1 cellular context compared by ENCODE assay signal in the genomic region with DNA sequence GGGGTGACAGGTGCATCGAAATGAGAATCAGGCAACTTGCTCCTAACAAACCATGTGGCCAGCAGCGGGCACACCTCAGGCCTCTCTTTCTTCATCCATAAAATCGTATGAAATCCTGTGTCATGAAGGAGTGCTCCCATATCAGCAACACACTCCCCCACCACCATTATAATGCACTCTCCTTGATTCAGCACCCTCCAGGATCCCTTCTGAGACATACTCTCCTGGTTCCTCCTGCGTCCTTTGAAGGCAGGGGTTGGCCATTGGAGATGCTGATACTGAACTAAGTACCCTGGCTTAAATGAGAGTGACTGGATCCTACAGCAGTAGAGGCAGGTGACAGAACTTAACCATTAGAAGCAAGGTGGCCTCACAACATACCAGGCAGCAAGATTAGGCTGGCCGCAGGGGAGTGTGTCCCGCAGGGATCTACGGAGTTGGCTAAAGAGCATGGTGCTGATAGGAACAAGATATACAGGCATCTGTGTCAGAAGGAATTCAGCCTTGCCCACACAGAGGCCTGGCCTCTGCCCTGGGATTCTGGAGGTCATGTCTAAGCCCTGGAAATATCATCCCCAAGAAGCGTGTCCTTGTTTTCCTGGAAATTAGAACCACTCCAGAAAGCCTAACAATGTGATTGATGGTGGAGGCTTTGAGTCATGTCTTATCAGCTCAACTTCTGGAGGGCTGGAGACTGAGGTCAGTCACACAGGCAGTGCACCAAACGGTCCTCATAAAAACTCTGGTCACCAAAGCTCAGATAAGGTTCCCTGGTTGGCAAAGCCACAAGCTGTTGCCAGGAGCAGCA.
TF ChIP-seq lines count a peak whose summit lies in the region.

No MANE protein-coding gene starts in this region.

TF ChIP-seq in K562, 482 proteins besides CTCF, POLR2A, EP300 and RAD21 (continues in another document):
- TF ChIP-seq CEBPB (tag; IDR thresholded peaks at IDR 0.05) (no peak), ATF7 (IDR thresholded peaks at IDR 0.05) (peak; percentile 86), ZBED1 (IDR thresholded peaks at IDR 0.05) (0 out of 2 replicates have a peak, but pooled peaks have one; percentile 43), PHF20 (IDR thresholded peaks at IDR 0.05; ENCODE audit: partially characterized antibody) (no peak), SMARCC2 (IDR thresholded peaks at IDR 0.05; ENCODE audit: low read depth) (peak; percentile 82), PCBP1 (IDR thresholded peaks at IDR 0.05; ENCODE audit: low read depth, low read length, poor library complexity, severe bottlenecking) (no peak), ZNF764 (CRISPR knock-in tag; IDR thresholded peaks at IDR 0.05; ENCODE audit: low read depth) (no peak), FOXJ3 (CRISPR knock-in tag; IDR thresholded peaks at IDR 0.05) (no peak), ZNF76 (CRISPR knock-in tag; IDR thresholded peaks at IDR 0.05; ENCODE audit: borderline replicate concordance) (0 out of 2 replicates have a peak, but pooled peaks have one; percentile 75), NR1H2 (CRISPR knock-in tag; IDR thresholded peaks at IDR 0.05) (no peak), RFX5 (IDR thresholded peaks at IDR 0.05; ENCODE audit: low read depth, low read length) (no peak), TSC22D4 (tag; IDR thresholded peaks at IDR 0.05) (no peak), ETV6 (IDR thresholded peaks at IDR 0.05; ENCODE audit: borderline replicate concordance in 1 of 2, low read depth in 2 of 2, low read length in 1 of 2) (no peak), ETV6 (CRISPR knock-in tag; IDR thresholded peaks at IDR 0.05; ENCODE audit: borderline replicate concordance) (no peak), ZKSCAN1 (IDR thresholded peaks at IDR 0.05; ENCODE audit: low read depth, low read length) (peak; percentile 94), FOXM1 (IDR thresholded peaks at IDR 0.05; ENCODE audit: low read depth) (peak; percentile 70), FOXM1 (CRISPR knock-in tag; IDR thresholded peaks at IDR 0.05; ENCODE audit: low read depth) (no peak), KHSRP (IDR thresholded peaks at IDR 0.05) (no peak), CBX8 (IDR thresholded peaks at IDR 0.05; ENCODE audit: borderline replicate concordance, extremely low read depth, low read depth, low read length, poor library complexity, severe bottlenecking) (no peak), BCOR (IDR thresholded peaks at IDR 0.05) (no peak), TCF3 (CRISPR knock-in tag; IDR thresholded peaks at IDR 0.05) (peak; percentile 95), STAT5B (CRISPR knock-in tag; IDR thresholded peaks at IDR 0.05) (no peak), RBM39 (optimal IDR thresholded peaks at IDR 0.05; ENCODE audit: low read depth, low read length) (no peak), ARNT (IDR thresholded peaks at IDR 0.05) (peak; percentile 56 to 63; a peak in 1 of 4 replicates), ARID2 (IDR thresholded peaks at IDR 0.05) (no peak), L3MBTL2 (IDR thresholded peaks at IDR 0.05) (peak; percentile 36; the same call in 1 of the 2 replicates), HNRNPL (IDR thresholded peaks at IDR 0.05; ENCODE audit: low read depth, low read length) (no peak), FUS (optimal IDR thresholded peaks at IDR 0.05; ENCODE audit: low read depth, low read length) (no peak), FOXA3 (CRISPR knock-in tag; conservative IDR thresholded peaks at IDR 0.05 in 1 of 2, IDR thresholded peaks at IDR 0.05 in 1 of 2) (peak in 1 of 2 experiments; percentile 48; a peak in 1 of 4 replicates), U2AF2 (optimal IDR thresholded peaks at IDR 0.05; ENCODE audit: low read depth, low read length) (no peak), LCOR (CRISPR knock-in tag; IDR thresholded peaks at IDR 0.05) (peak; percentile 66; the same call in 1 of the 2 replicates), ZNF766 (CRISPR knock-in tag; conservative IDR thresholded peaks at IDR 0.05) (peak; percentile 55), MECOM (CRISPR knock-in tag; IDR thresholded peaks at IDR 0.05) (peak; percentile 84; the same call in 1 of the 2 replicates), RBBP5 (IDR thresholded peaks at IDR 0.05; ENCODE audit: borderline replicate concordance, insufficient read depth, low read length, poor library complexity, severe bottlenecking) (peak; percentile 58), KLF6 (CRISPR knock-in tag; IDR thresholded peaks at IDR 0.05; ENCODE audit: borderline replicate concordance) (no peak)
- TF ChIP-seq, protein P1, sequence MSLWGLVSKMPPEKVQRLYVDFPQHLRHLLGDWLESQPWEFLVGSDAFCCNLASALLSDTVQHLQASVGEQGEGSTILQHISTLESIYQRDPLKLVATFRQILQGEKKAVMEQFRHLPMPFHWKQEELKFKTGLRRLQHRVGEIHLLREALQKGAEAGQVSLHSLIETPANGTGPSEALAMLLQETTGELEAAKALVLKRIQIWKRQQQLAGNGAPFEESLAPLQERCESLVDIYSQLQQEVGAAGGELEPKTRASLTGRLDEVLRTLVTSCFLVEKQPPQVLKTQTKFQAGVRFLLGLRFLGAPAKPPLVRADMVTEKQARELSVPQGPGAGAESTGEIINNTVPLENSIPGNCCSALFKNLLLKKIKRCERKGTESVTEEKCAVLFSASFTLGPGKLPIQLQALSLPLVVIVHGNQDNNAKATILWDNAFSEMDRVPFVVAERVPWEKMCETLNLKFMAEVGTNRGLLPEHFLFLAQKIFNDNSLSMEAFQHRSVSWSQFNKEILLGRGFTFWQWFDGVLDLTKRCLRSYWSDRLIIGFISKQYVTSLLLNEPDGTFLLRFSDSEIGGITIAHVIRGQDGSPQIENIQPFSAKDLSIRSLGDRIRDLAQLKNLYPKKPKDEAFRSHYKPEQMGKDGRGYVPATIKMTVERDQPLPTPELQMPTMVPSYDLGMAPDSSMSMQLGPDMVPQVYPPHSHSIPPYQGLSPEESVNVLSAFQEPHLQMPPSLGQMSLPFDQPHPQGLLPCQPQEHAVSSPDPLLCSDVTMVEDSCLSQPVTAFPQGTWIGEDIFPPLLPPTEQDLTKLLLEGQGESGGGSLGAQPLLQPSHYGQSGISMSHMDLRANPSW (CRISPR knock-in tag; IDR thresholded peaks at IDR 0.05) = no peak
- TF ChIP-seq, protein P2, sequence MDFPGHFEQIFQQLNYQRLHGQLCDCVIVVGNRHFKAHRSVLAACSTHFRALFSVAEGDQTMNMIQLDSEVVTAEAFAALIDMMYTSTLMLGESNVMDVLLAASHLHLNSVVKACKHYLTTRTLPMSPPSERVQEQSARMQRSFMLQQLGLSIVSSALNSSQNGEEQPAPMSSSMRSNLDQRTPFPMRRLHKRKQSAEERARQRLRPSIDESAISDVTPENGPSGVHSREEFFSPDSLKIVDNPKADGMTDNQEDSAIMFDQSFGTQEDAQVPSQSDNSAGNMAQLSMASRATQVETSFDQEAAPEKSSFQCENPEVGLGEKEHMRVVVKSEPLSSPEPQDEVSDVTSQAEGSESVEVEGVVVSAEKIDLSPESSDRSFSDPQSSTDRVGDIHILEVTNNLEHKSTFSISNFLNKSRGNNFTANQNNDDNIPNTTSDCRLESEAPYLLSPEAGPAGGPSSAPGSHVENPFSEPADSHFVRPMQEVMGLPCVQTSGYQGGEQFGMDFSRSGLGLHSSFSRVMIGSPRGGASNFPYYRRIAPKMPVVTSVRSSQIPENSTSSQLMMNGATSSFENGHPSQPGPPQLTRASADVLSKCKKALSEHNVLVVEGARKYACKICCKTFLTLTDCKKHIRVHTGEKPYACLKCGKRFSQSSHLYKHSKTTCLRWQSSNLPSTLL (IDR thresholded peaks at IDR 0.05) = peak; percentile 73
- TF ChIP-seq, protein P3, sequence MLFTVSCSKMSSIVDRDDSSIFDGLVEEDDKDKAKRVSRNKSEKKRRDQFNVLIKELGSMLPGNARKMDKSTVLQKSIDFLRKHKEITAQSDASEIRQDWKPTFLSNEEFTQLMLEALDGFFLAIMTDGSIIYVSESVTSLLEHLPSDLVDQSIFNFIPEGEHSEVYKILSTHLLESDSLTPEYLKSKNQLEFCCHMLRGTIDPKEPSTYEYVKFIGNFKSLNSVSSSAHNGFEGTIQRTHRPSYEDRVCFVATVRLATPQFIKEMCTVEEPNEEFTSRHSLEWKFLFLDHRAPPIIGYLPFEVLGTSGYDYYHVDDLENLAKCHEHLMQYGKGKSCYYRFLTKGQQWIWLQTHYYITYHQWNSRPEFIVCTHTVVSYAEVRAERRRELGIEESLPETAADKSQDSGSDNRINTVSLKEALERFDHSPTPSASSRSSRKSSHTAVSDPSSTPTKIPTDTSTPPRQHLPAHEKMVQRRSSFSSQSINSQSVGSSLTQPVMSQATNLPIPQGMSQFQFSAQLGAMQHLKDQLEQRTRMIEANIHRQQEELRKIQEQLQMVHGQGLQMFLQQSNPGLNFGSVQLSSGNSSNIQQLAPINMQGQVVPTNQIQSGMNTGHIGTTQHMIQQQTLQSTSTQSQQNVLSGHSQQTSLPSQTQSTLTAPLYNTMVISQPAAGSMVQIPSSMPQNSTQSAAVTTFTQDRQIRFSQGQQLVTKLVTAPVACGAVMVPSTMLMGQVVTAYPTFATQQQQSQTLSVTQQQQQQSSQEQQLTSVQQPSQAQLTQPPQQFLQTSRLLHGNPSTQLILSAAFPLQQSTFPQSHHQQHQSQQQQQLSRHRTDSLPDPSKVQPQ (CRISPR knock-in tag; IDR thresholded peaks at IDR 0.05; ENCODE audit: borderline replicate concordance) = peak; percentile 60; the same call in 1 of the 2 replicates
- TF ChIP-seq, protein P4, sequence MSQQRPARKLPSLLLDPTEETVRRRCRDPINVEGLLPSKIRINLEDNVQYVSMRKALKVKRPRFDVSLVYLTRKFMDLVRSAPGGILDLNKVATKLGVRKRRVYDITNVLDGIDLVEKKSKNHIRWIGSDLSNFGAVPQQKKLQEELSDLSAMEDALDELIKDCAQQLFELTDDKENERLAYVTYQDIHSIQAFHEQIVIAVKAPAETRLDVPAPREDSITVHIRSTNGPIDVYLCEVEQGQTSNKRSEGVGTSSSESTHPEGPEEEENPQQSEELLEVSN (IDR thresholded peaks at IDR 0.05; ENCODE audit: borderline replicate concordance in 1 of 2, extremely low read depth in 1 of 2, insufficient read depth in 1 of 2, insufficient read length in 1 of 2, low read depth in 1 of 2, low read length in 1 of 2, poor library complexity in 1 of 2, severe bottlenecking in 1 of 2) = no peak
- TF ChIP-seq, protein P5, sequence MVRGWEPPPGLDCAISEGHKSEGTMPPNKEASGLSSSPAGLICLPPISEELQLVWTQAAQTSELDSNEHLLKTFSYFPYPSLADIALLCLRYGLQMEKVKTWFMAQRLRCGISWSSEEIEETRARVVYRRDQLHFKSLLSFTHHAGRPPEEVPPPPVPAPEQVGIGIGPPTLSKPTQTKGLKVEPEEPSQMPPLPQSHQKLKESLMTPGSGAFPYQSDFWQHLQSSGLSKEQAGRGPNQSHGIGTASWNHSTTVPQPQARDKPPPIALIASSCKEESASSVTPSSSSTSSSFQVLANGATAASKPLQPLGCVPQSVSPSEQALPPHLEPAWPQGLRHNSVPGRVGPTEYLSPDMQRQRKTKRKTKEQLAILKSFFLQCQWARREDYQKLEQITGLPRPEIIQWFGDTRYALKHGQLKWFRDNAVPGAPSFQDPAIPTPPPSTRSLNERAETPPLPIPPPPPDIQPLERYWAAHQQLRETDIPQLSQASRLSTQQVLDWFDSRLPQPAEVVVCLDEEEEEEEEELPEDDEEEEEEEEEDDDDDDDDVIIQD (CRISPR knock-in tag; IDR thresholded peaks at IDR 0.05) = no peak
- TF ChIP-seq, protein P6, sequence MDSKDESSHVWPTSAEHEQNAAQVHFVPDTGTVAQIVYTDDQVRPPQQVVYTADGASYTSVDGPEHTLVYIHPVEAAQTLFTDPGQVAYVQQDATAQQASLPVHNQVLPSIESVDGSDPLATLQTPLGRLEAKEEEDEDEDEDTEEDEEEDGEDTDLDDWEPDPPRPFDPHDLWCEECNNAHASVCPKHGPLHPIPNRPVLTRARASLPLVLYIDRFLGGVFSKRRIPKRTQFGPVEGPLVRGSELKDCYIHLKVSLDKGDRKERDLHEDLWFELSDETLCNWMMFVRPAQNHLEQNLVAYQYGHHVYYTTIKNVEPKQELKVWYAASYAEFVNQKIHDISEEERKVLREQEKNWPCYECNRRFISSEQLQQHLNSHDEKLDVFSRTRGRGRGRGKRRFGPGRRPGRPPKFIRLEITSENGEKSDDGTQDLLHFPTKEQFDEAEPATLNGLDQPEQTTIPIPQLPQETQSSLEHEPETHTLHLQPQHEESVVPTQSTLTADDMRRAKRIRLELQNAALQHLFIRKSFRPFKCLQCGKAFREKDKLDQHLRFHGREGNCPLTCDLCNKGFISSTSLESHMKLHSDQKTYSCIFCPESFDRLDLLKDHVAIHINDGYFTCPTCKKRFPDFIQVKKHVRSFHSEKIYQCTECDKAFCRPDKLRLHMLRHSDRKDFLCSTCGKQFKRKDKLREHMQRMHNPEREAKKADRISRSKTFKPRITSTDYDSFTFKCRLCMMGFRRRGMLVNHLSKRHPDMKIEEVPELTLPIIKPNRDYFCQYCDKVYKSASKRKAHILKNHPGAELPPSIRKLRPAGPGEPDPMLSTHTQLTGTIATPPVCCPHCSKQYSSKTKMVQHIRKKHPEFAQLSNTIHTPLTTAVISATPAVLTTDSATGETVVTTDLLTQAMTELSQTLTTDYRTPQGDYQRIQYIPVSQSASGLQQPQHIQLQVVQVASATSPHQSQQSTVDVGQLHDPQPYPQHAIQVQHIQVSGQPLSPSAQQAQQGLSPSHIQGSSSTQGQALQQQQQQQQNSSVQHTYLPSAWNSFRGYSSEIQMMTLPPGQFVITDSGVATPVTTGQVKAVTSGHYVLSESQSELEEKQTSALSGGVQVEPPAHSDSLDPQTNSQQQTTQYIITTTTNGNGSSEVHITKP (IDR thresholded peaks at IDR 0.05; ENCODE audit: partially characterized antibody) = peak; percentile 30
- TF ChIP-seq, protein P7, sequence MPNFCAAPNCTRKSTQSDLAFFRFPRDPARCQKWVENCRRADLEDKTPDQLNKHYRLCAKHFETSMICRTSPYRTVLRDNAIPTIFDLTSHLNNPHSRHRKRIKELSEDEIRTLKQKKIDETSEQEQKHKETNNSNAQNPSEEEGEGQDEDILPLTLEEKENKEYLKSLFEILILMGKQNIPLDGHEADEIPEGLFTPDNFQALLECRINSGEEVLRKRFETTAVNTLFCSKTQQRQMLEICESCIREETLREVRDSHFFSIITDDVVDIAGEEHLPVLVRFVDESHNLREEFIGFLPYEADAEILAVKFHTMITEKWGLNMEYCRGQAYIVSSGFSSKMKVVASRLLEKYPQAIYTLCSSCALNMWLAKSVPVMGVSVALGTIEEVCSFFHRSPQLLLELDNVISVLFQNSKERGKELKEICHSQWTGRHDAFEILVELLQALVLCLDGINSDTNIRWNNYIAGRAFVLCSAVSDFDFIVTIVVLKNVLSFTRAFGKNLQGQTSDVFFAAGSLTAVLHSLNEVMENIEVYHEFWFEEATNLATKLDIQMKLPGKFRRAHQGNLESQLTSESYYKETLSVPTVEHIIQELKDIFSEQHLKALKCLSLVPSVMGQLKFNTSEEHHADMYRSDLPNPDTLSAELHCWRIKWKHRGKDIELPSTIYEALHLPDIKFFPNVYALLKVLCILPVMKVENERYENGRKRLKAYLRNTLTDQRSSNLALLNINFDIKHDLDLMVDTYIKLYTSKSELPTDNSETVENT (CRISPR knock-in tag; IDR thresholded peaks at IDR 0.05) = no peak
- TF ChIP-seq, protein P8, sequence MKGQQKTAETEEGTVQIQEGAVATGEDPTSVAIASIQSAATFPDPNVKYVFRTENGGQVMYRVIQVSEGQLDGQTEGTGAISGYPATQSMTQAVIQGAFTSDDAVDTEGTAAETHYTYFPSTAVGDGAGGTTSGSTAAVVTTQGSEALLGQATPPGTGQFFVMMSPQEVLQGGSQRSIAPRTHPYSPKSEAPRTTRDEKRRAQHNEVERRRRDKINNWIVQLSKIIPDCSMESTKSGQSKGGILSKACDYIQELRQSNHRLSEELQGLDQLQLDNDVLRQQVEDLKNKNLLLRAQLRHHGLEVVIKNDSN (CRISPR knock-in tag; IDR thresholded peaks at IDR 0.05) = 0 out of 2 replicates have a peak, but pooled peaks have one; percentile 29
- TF ChIP-seq, protein P9, sequence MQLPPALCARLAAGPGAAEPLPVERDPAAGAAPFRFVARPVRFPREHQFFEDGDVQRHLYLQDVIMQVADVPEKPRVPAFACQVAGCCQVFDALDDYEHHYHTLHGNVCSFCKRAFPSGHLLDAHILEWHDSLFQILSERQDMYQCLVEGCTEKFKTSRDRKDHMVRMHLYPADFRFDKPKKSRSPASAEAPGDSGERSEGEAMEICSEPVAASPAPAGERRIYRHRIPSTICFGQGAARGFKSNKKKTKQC (CRISPR knock-in tag; IDR thresholded peaks at IDR 0.05) = no peak
